ENCODE assay signal across 8 cellular contexts in the genomic region with DNA sequence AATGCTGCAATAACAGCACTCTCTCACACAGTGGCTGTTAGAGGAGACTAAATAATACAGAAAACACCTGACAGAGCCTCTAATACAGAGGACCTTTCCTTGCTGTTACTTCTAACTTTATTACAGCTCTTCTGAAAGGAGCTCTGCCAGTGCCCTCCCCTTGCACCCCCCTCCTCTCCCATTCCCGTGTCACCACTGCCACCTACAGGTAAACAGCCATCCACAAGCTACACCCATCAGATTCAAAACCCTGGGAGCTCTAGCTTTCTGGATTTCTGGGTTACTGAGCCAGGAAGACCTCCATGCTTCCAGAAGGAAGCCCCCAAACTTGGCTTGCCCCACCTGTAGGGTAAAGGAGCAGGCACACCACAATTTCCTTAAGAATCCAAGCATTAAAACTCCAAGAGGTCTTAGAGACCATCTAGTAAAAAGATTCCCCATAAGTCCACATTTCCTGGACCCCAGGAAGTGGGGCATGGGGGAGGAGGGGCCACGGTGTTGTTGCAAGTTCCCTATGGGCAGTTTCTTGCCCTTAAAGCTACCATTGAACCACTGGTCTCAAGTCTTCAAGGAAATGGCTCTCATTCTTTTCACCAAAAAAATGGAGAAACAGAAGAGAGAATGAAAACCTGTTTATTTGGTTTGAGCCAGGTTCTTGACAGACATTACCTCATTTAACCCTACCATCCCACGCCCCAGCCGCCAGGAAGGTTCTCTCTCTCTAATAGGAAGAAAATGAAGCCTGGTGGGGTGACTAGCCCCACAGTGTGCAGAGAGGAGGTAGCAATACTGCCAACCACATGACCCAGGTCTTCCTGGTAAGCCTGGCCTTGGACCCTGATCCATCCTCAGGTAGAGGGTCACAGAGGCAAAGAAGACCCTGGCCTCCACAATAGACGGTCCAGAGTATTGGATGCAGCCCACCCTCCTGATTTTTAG. TPM values are rescaled to one million over a fixed set of nuclear protein-coding genes. Genes with fewer than 3 reads are reported as not detected.
A peak's percentile ranks its signal among the peaks of the same experiment; 100 is the strongest.
DNase-seq lines count a peak whose midpoint lies in the region; ATAC-seq, FAIRE-seq and TF ChIP-seq lines count a peak whose summit lies in the region.

No MANE protein-coding gene starts in this region.

- no peaks in the 10 kb centered on the region; a peak in 1 of 7 replicates for H3K36me3 Mint-ChIP-seq in H9 (ENCODE audit: insufficient read depth in 1 of 3, low read depth in 3 of 3)

- H4K91ac ChIP-seq in H9 (ENCODE audit: insufficient read length, low read depth, low read length) (no peak overlapping the region), H1 (replicated peaks; ENCODE audit: insufficient read length, low read length) (no peak overlapping the region)

- no peak overlapping the region for H3K9ac ChIP-seq in H9 (ENCODE audit: extremely low read depth, insufficient read length, low read length)
- H3K9ac ChIP-seq in H1 (replicated peaks in 1 of 4; ENCODE audit: extremely low read depth in 1 of 4, low read depth in 3 of 4, low read length in 3 of 4): no peak overlapping the region
- H3K9ac ChIP-seq in mesendoderm (ENCODE audit: low read length): peak overlapping the region; percentile 37

- no peak overlapping the region for H3K18ac ChIP-seq in H9 (ENCODE audit: insufficient read length, low read depth, low read length)
- no peak overlapping the region for H3K18ac ChIP-seq in H1 (ENCODE audit: extremely low read depth, low read length)
- peak overlapping the region; percentile 75 for H3K18ac ChIP-seq in mesendoderm (ENCODE audit: low read length)

- no peak overlapping the region for H3K4me3 ChIP-seq in H1 (ENCODE audit: extremely low read depth in 1 of 4, insufficient read depth in 2 of 4, low read depth in 3 of 4, low read length in 4 of 4)
- H3K4me3 ChIP-seq in mesendoderm (ENCODE audit: low read length): no peak overlapping the region

- H2BK20ac ChIP-seq in H9 (ENCODE audit: low read depth, low read length, poor library complexity, severe bottlenecking): no peak overlapping the region
- H2BK20ac ChIP-seq in H1 (ENCODE audit: low read length): peak overlapping the region; percentile 72; the same call in 1 of the 2 replicates

- no peak overlapping the region for H2BK120ac ChIP-seq in H9 (ENCODE audit: low read depth, low read length, poor library complexity, severe bottlenecking)
- H2BK120ac ChIP-seq in H1 (replicated peaks; ENCODE audit: low read depth, low read length): peak overlapping the region; percentile 19
- H2BK120ac ChIP-seq in mesendoderm (ENCODE audit: low read depth, low read length): peak overlapping the region; percentile 9

- no peak overlapping the region for H2BK5ac ChIP-seq in H9 (ENCODE audit: insufficient read length, low read length)
- H2BK5ac ChIP-seq in H1 (ENCODE audit: low read depth, low read length): peak overlapping the region; percentile 30; the same call in 1 of the 2 replicates
- no peak overlapping the region for H2BK5ac ChIP-seq in mesendoderm (ENCODE audit: low read length)

- H4K5ac ChIP-seq in H9 (ENCODE audit: insufficient read length, low read depth, low read length) (no peak overlapping the region), H1 (ENCODE audit: insufficient read length, low read depth, low read length) (no peak overlapping the region), mesendoderm (ENCODE audit: low read length) (no peak overlapping the region)

- POLR2A ChIA-PET in H1 (lab: Charles Lee; ENCODE audit: partially characterized antibody): interaction anchor here (1.1 to 2.2 kb wide), 6 partner anchors 9 to 83 kb away, joined by 3 to 5 read pairs (median 4); partner anchors contain the start of gene SREBF1

- H3K23ac ChIP-seq in H9 (ENCODE audit: insufficient read length, low read depth, low read length) (no peak overlapping the region), H1 (ENCODE audit: insufficient read length) (no peak overlapping the region), mesendoderm (ENCODE audit: low read length) (no peak overlapping the region)

- no peak overlapping the region for H3K4me3 Mint-ChIP-seq in H9

- H3K79me1 ChIP-seq in H9 (ENCODE audit: insufficient read depth, low read depth, low read length, poor library complexity, severe bottlenecking) (no peaks in the 10 kb centered on the region), H1 (ENCODE audit: low read depth, low read length) (no peaks in the 10 kb centered on the region), mesendoderm (ENCODE audit: low read length) (no peaks in the 10 kb centered on the region)

- no peak overlapping the region for H3T11ph ChIP-seq in H9 (ENCODE audit: low read length)

- no peak for FAIRE-seq in H1 (lab: Jason Lieb, UNC)

- peak; percentile 94 to 99 for TF ChIP-seq RAD21 in H1 (IDR thresholded peaks at IDR 0.05 in 1 of 2, conservative IDR thresholded peaks at IDR 0.05 in 1 of 2; ENCODE audit: low read depth in 2 of 2, low read length in 2 of 2)

- H2AK5ac ChIP-seq in H9 (ENCODE audit: insufficient read length, low read length) (no peak overlapping the region), H1 (ENCODE audit: low read depth, low read length) (peak overlapping the region; percentile 91; the same call in 1 of the 2 replicates), mesendoderm (ENCODE audit: low read length) (peak overlapping the region; percentile 2)

- H4K20me1 ChIP-seq in H9 (ENCODE audit: control insufficient read depth, insufficient read depth, insufficient read length) (no peaks in the 10 kb centered on the region), H1 (replicated peaks in 1 of 2; ENCODE audit: control insufficient read depth in 1 of 2, insufficient read depth in 2 of 2, low read length in 2 of 2) (no peaks in the 10 kb centered on the region)

- DNase-seq in Ammon's horn (ENCODE audit: low spot score): peak; percentile 93
- peak; percentile 90 for DNase-seq in H9
- DNase-seq in NCI-H748 treated with DMSO at 0.1 percent for 48 hours (lab: John Stamatoyannopoulos, UW): peak; percentile 73
- DNase-seq in activated CD8-positive, alpha-beta memory T cell treated with anti-CD3 and anti-CD28 coated beads for 1 hour (ENCODE audit: extremely low read depth in 1 of 2, low read depth in 1 of 2): peak; percentile 18 to 42
- DNase-seq in H1 (ENCODE audit: low read depth in 1 of 2, low spot score in 2 of 2): peak in 1 of 2 experiments; percentile 75
- DNase-seq in mesendoderm: peak; percentile 90
- DNase-seq in stimulated activated CD8-positive, alpha-beta memory T cell treated with anti-CD3 and anti-CD28 coated beads, Interleukin-4, amount 100 ng/mL, for 1 hour (ENCODE audit: low read depth in 2 of 2, low spot score in 1 of 2): peak; percentile 28 to 29

- ATAC-seq in HG02870 (IDR thresholded peaks at IDR 0.05; ENCODE audit: unreplicated experiment): no peak

- no peak for TF ChIP-seq POLR2A in H1 (IDR thresholded peaks at IDR 0.05; ENCODE audit: control extremely low read depth in 1 of 2, low read depth in 2 of 2, low read length in 2 of 2)

- H4K8ac ChIP-seq in H9 (replicated peaks; ENCODE audit: insufficient read length, low read depth, low read length) (no peak overlapping the region), H1 (ENCODE audit: extremely low read depth, insufficient read depth, low read length) (no peak overlapping the region), mesendoderm (ENCODE audit: low read depth, low read length) (no peak overlapping the region)

- H3K27me3 ChIP-seq in H9 (ENCODE audit: insufficient read depth, low read length) (no peaks in the 10 kb centered on the region), H1 (replicated peaks in 1 of 4; ENCODE audit: control insufficient read depth in 3 of 4, extremely low read depth in 1 of 4, insufficient read depth in 3 of 4, low read length in 3 of 4) (no peaks in the 10 kb centered on the region; a peak in 1 of 7 replicates), mesendoderm (ENCODE audit: insufficient read depth, low read length, poor library complexity) (no peaks in the 10 kb centered on the region)

- WGBS in H9 (ENCODE audit: extremely low coverage, insufficient read length, low lambda C conversion rate): no CpG with 5 or more reads among the region's 5 CpGs
- 61% methylated on average over 5 of the region's 5 CpGs; no CpG with 5 or more reads in 1 of the 2 experiments for WGBS in H1 (ENCODE audit: extremely low coverage in 1 of 2, insufficient coverage in 1 of 2, insufficient read length in 1 of 2, insufficient replicate concordance in 2 of 2, low coverage in 1 of 2, low lambda C conversion rate in 2 of 2, missing lambda C conversion rate in 1 of 2), 2 experiments
- WGBS in mesendoderm (ENCODE audit: extremely low coverage, insufficient coverage, low lambda C conversion rate): no CpG with 5 or more reads among the region's 5 CpGs

- H3K4me1 ChIP-seq in H9 (ENCODE audit: insufficient read depth, low read length): peaks cover 3% of the 10 kb centered on the region; the same call in 1 of the 2 replicates
- peaks cover 13 to 18% (median 16%) of the 10 kb centered on the region in 4 experiments for H3K4me1 ChIP-seq in H1 (replicated peaks in 1 of 4; ENCODE audit: control insufficient read depth in 3 of 4, insufficient read depth in 4 of 4, low read length in 3 of 4)
- H3K4me1 ChIP-seq in mesendoderm (ENCODE audit: control insufficient read depth, low read depth, low read length): peaks cover 13% of the 10 kb centered on the region

- TF ChIP-seq EP300 in H1 (IDR thresholded peaks at IDR 0.05; ENCODE audit: borderline replicate concordance in 1 of 2, low read depth in 2 of 2, low read length in 2 of 2): no peak

- H3K9me3 ChIP-seq in H9 (ENCODE audit: control insufficient read depth, low read depth, low read length): no peaks in the 10 kb centered on the region
- no peaks in the 10 kb centered on the region for H3K9me3 ChIP-seq in H1 (ENCODE audit: insufficient read depth in 2 of 2, low read depth in 1 of 2, low read length in 1 of 2)

- no peak overlapping the region for H3K4me2 ChIP-seq in H9 (ENCODE audit: insufficient read depth, insufficient read length, low read length)
- H3K4me2 ChIP-seq in H1 (ENCODE audit: insufficient read depth in 1 of 2, low read depth in 2 of 2, low read length in 2 of 2): no peak overlapping the region
- H3K4me2 ChIP-seq in mesendoderm (ENCODE audit: low read length): no peak overlapping the region

- peak; percentile 82 for TF ChIP-seq CTCF in H9 (conservative IDR thresholded peaks at IDR 0.05)
- peak; percentile 79 to 91 (median 86) for TF ChIP-seq CTCF in H1 (IDR thresholded peaks at IDR 0.05; ENCODE audit: control extremely low read depth in 1 of 3, insufficient read depth in 1 of 3, low read depth in 1 of 3, low read length in 3 of 3)

- H3K36me3 ChIP-seq in H1 (ENCODE audit: control insufficient read depth in 2 of 4, insufficient read depth in 4 of 4, low read length in 3 of 4): no peaks in the 10 kb centered on the region
- no peaks in the 10 kb centered on the region for H3K36me3 ChIP-seq in mesendoderm (ENCODE audit: control insufficient read depth, insufficient read depth, low read length)

- H3K14ac ChIP-seq in H9 (ENCODE audit: insufficient read depth, low read length) (no peak overlapping the region), H1 (ENCODE audit: insufficient read length) (no peak overlapping the region)

- H3K79me2 ChIP-seq in H9 (ENCODE audit: insufficient read depth, low read length) (no peaks in the 10 kb centered on the region), H1 (ENCODE audit: control insufficient read depth in 1 of 2, insufficient read depth in 2 of 2, low read length in 2 of 2) (no peaks in the 10 kb centered on the region), mesendoderm (ENCODE audit: control insufficient read depth, insufficient read depth, low read length) (no peaks in the 10 kb centered on the region)

- H3K9me3 Mint-ChIP-seq in H9: 0 out of 5 replicates have a peak, but pooled peaks cover 0 to 2% of the 10 kb centered on the region in 2 experiments

- H2AFZ ChIP-seq in H9 (ENCODE audit: low read length) (no peak overlapping the region), H1 (ENCODE audit: low read length) (no peak overlapping the region)

- no peaks in the 10 kb centered on the region for H3K27me3 Mint-ChIP-seq in H9 (ENCODE audit: low read depth)

- H3K56ac ChIP-seq in H9 (ENCODE audit: insufficient read length, low read depth, low read length) (no peak overlapping the region), H1 (replicated peaks; ENCODE audit: insufficient read length, low read depth, low read length) (no peak overlapping the region), mesendoderm (ENCODE audit: low read length) (peak overlapping the region; percentile 54)

- H3K27ac ChIP-seq in H9 (ENCODE audit: insufficient read length, low read depth, low read length) (no peak overlapping the region), H1 (ENCODE audit: low read depth, low read length) (no peak overlapping the region), mesendoderm (ENCODE audit: low read depth, low read length) (peak overlapping the region; percentile 14)

- no peak overlapping the region for H3K4ac ChIP-seq in H9 (ENCODE audit: low read depth, low read length)
- no peak overlapping the region for H3K4ac ChIP-seq in H1 (replicated peaks; ENCODE audit: insufficient read length, low read depth, low read length)
- peak overlapping the region; percentile 88 for H3K4ac ChIP-seq in mesendoderm (ENCODE audit: low read depth, low read length)

- no peak overlapping the region; a peak in 1 of 7 replicates for H3K27ac Mint-ChIP-seq in H9

- H2BK15ac ChIP-seq in H9 (ENCODE audit: low read depth, low read length): no peak overlapping the region
- H2BK15ac ChIP-seq in H1 (ENCODE audit: low read length): 0 out of 2 replicates have a peak overlapping the region, but pooled peaks have one; percentile 83
- H2BK15ac ChIP-seq in mesendoderm (replicated peaks; ENCODE audit: low read depth): no peak overlapping the region

- CTCF ChIA-PET in H1 (lab: Charles Lee; ENCODE audit: partially characterized antibody): interaction anchor here (0.6 to 9.5 kb wide), 62 partner anchors 8 to 576 kb away, joined by 3 to 85 read pairs (median 4); partner anchors contain the start of gene RAI1

- H3K23me2 ChIP-seq in H9 (ENCODE audit: insufficient read length, low read depth, low read length, poor library complexity, severe bottlenecking) (no peaks in the 10 kb centered on the region), H1 (ENCODE audit: low read depth, low read length) (no peaks in the 10 kb centered on the region; the same call in 1 of the 2 replicates)

- no peak overlapping the region for H2BK12ac ChIP-seq in H9 (ENCODE audit: insufficient read length, low read depth, low read length)
- peak overlapping the region; percentile 87; the same call in 1 of the 2 replicates for H2BK12ac ChIP-seq in H1 (ENCODE audit: low read depth, low read length)

- peaks cover 26 to 33% of the 10 kb centered on the region in 2 experiments for H3K4me1 Mint-ChIP-seq in H9

RNA-seq across cellular contexts. Expression of gene TOM1L2, which starts 52.8 kb away (rescaled TPM):
- 4.6 and 5.1 TPM in 2 replicates for total RNA-seq in H9 (2021)
- 3.3 and 3.4 TPM in 2 replicates for total RNA-seq in H1 (2021; fragmentation: NEBNext Ultra II Directional; extraction: Animal tissue kit (Norgen Biotek cat#: 25700))
- polyA plus RNA-seq in H1 (2011; rRNA removed): 2.0 and 4.2 TPM in 2 replicates
- polyA plus RNA-seq in H1 (2011; cell fraction: cytosol; rRNA removed): 2.8 TPM
- polyA plus RNA-seq in H1 (2011; cell fraction: nucleus; rRNA removed): 5.6 TPM
- polyA plus RNA-seq in H1 (2012, experiment 1 of 2): 2.4 to 3.2 TPM (median 2.7 TPM) in 4 replicates
- 3.4 TPM for polyA plus RNA-seq in H1 (2012, experiment 2 of 2)
- polyA plus RNA-seq in H1 (2013, experiment 1 of 2): 4.5 TPM
- polyA plus RNA-seq in H1 (2013, experiment 2 of 2): 4.3 TPM
- 3.0 and 4.6 TPM in 2 replicates for polyA minus RNA-seq in H1 (2011; rRNA and poly(A)+ RNA removed)
- polyA minus RNA-seq in H1 (2011; cell fraction: cytosol; rRNA and poly(A)+ RNA removed): 1.7 TPM
- 5.1 TPM for polyA minus RNA-seq in H1 (2011; cell fraction: nucleus; rRNA and poly(A)+ RNA removed)
- polyA plus RNA-seq in mesendoderm (2013, experiment 1 of 2): 4.7 TPM
- 5.2 TPM for polyA plus RNA-seq in mesendoderm (2013, experiment 2 of 2)

RNA-seq across cellular contexts. Expression of gene DRC3, which starts 53.2 kb away (rescaled TPM):
- total RNA-seq in H9 (2021): 0.31 and 0.68 TPM in 2 replicates
- not detected in 2 replicates for total RNA-seq in H1 (2021; fragmentation: NEBNext Ultra II Directional; extraction: Animal tissue kit (Norgen Biotek cat#: 25700))
- polyA plus RNA-seq in H1 (2011; rRNA removed): 0.22 and 0.59 TPM in 2 replicates
- 0.21 TPM for polyA plus RNA-seq in H1 (2011; cell fraction: cytosol; rRNA removed)
- 0.33 TPM for polyA plus RNA-seq in H1 (2011; cell fraction: nucleus; rRNA removed)
- polyA plus RNA-seq in H1 (2012, experiment 1 of 2): 1.9 to 2.8 TPM (median 2.5 TPM) in 4 replicates
- 0.42 TPM for polyA plus RNA-seq in H1 (2012, experiment 2 of 2)
- polyA plus RNA-seq in H1 (2013, experiment 1 of 2): under 0.01 TPM
- polyA plus RNA-seq in H1 (2013, experiment 2 of 2): 0.09 TPM
- 0.10 and 0.73 TPM in 2 replicates for polyA minus RNA-seq in H1 (2011; rRNA and poly(A)+ RNA removed)
- polyA minus RNA-seq in H1 (2011; cell fraction: cytosol; rRNA and poly(A)+ RNA removed): not detected
- 0.20 TPM for polyA minus RNA-seq in H1 (2011; cell fraction: nucleus; rRNA and poly(A)+ RNA removed)
- 0.13 TPM for polyA plus RNA-seq in mesendoderm (2013, experiment 1 of 2)
- 0.13 TPM for polyA plus RNA-seq in mesendoderm (2013, experiment 2 of 2)
